Comparison of ENCODE assay signal across 11 cellular contexts in genomic region chr4:122224348-122224747, GRCh38.
A peak's percentile ranks its signal among the peaks of the same experiment; 100 is the strongest.
DNase-seq lines count a peak whose midpoint lies in the region; ATAC-seq and TF ChIP-seq lines count a peak whose summit lies in the region.
"Had no signal": no experiment of that assay in that cellular context is flagged by ENCODE, and none has a peak within 500 bp of the region (broad histone marks: within the 10 kb centered on the region; RNA-seq: fewer than 3 reads in every experiment).

No MANE protein-coding gene starts in this region.

- H3F3A ChIP-seq in PC-9 (ENCODE audit: insufficient read depth, low read depth): no peaks in the 10 kb centered on the region

- CTCF ChIA-PET in PC-9 (lab: Charles Lee): no interaction called here

- peaks cover 24% of the 10 kb centered on the region; the same call in 1 of the 2 replicates for H3K36me3 ChIP-seq in PC-9 (ENCODE audit: low read depth)

- no peaks in the 10 kb centered on the region for H3K4me1 ChIP-seq in PC-9 (replicated peaks; ENCODE audit: insufficient read depth)

- intact Hi-C loops in PC-9 (cut with micrococcal nuclease; ENCODE audit: unreplicated experiment): no loop called here

- BruUV-seq in PC-9 (replicated peaks; lab: Mats Ljungman, UMichigan): no TSS peak

- no peak overlapping the region for H3K27ac ChIP-seq in PC-9

- H3K4me2 ChIP-seq in PC-9: no peak overlapping the region
- H3K4me2 ChIP-seq: smooth muscle cell had no signal

- H3K9me2 ChIP-seq in PC-9 (ENCODE audit: insufficient read depth): no peaks in the 10 kb centered on the region

- H3K4me3 ChIP-seq in GM12865 (ENCODE audit: low read depth, low read length) (no peak overlapping the region), PC-9 (no peak overlapping the region), fibroblast of mammary gland (ENCODE audit: control insufficient read depth, low read depth, low read length) (no peak overlapping the region)
- H3K4me3 ChIP-seq: smooth muscle cell had no signal

- no peak overlapping the region for H2AFZ ChIP-seq in PC-9

- H3K27me3 ChIP-seq in PC-9 (ENCODE audit: insufficient read depth, low read depth): no peaks in the 10 kb centered on the region

- H4K20me1 ChIP-seq in PC-9 (ENCODE audit: insufficient read depth): 0 out of 2 replicates have a peak, but pooled peaks cover 3% of the 10 kb centered on the region

- POLR2A ChIA-PET in PC-9 (lab: Charles Lee; ENCODE audit: unreplicated experiment): no interaction called here

- TF ChIP-seq CTCF in GM12865 (IDR thresholded peaks at IDR 0.05; ENCODE audit: insufficient read depth, low read depth, low read length, missing control alignments) (peak; percentile 12), PC-9 (conservative IDR thresholded peaks at IDR 0.05) (peak; percentile 36; the same call in 1 of the 2 replicates), fibroblast of mammary gland (conservative IDR thresholded peaks at IDR 0.05; ENCODE audit: control insufficient read depth, insufficient read depth, low read depth, low read length) (peak; percentile 31)

- no peak for ATAC-seq in HG03378 (IDR thresholded peaks at IDR 0.05; ENCODE audit: unreplicated experiment)
- ATAC-seq in HG03175 (IDR thresholded peaks at IDR 0.05; ENCODE audit: unreplicated experiment): no peak

- H3K9me3 ChIP-seq in PC-9 (ENCODE audit: insufficient read depth, low read depth): no peaks in the 10 kb centered on the region

- DNase-seq in AG08396 (ENCODE audit: low spot score): peak; percentile 9
- peak; percentile 10 for DNase-seq in GM12865 (ENCODE audit: low read depth)
- peak in 1 of 2 experiments; percentile 0 for DNase-seq in PC-9
- peak; percentile 13 for DNase-seq in fibroblast of mammary gland (ENCODE audit: low read depth)
- DNase-seq in dedifferentiated amniotic fluid mesenchymal stem cell (ENCODE audit: extremely low spot score): no peak
- DNase-seq in stimulated activated naive CD4-positive, alpha-beta T cell (lab: John Stamatoyannopoulos, UW): no peak
- DNase-seq: activated naive CD8-positive, alpha-beta T cell treated with anti-CD3 and anti-CD28 coated beads, Interleukin-2, amount 10 ng/mL, durations not matched to agents 7 days and 5 days; SHP77 treated with DMSO at 0.1 percent for 48 hours had no signal

- H3K79me2 ChIP-seq in PC-9 (ENCODE audit: low read depth): no peaks in the 10 kb centered on the region

Comparison
In these comparisons a context has a peak if more than half of its experiments do, and no peak if none do; other contexts are left out.
1. DNase-seq: peak in AG08396 (single experiment), GM12865 (single experiment) and fibroblast of mammary gland (single experiment); none in dedifferentiated amniotic fluid mesenchymal stem cell (single experiment) and stimulated activated naive CD4-positive, alpha-beta T cell (0 of 6).
2. Peak in every context shown above with its lines, with median percentiles within 50 percentile points of each other: CTCF ChIP-seq.